Comparison of ENCODE assay signal across 26 cellular contexts in the genomic region with DNA sequence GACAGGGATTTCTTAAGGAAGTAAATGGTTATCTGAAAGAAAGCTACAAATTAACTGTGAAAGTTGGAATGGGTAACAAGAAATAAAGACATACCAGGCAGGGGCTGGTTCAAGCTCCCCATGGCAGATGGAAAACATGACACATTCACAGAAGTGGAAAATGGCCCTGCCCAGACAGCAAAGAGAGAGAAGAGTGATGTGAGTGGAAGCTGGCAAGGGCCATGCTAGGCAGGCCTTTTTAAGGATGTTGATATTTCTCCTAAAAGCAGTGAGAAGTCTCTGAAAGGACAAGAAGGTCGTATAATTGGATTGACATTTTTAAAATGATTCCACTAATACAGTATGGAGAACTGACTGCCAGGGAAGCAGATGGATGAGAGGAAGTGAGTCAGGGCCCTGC. TPM values are rescaled to one million over a fixed set of nuclear protein-coding genes. Genes with fewer than 3 reads are reported as not detected.
DNase-seq lines count a peak whose midpoint lies in the region; ATAC-seq lines count a peak whose summit lies in the region.
"Had no signal": no experiment of that assay in that cellular context is flagged by ENCODE, and none has a peak within 500 bp of the region (broad histone marks: within the 10 kb centered on the region; RNA-seq: fewer than 3 reads in every experiment).

No MANE protein-coding gene starts in this region.

- peak; percentile 55 for ATAC-seq in stimulated activated naive CD8-positive, alpha-beta T cell treated with anti-CD3 and anti-CD28 coated beads, Interleukin-15, Interleukin-2, amounts not matched to agents 100 U/mL and 50 U/mL, for 24 hours
- ATAC-seq in stimulated activated naive CD8-positive, alpha-beta T cell treated with anti-CD3 and anti-CD28 coated beads, Interleukin-15, amount 100 ng/mL, for 72 hours: no peak
- no peak for ATAC-seq in central memory CD8-positive, alpha-beta T cell (replicated peaks; ENCODE audit: extremely low read depth, poor library complexity, severe bottlenecking)
- no peak for ATAC-seq in GM19452 (IDR thresholded peaks at IDR 0.05; ENCODE audit: unreplicated experiment)
- ATAC-seq: HCT116, PC-3 had no signal

- H3K27ac Mint-ChIP-seq in activated CD4-positive, alpha-beta memory T cell treated with anti-CD3 and anti-CD28 coated beads for 36 hours: no peak overlapping the region
- no peak overlapping the region for H3K27ac Mint-ChIP-seq in activated CD4-positive, alpha-beta memory T cell treated with anti-CD3 and anti-CD28 coated beads, Interleukin-2, amount 10 ng/mL, durations not matched to agents 7 days and 5 days
- H3K27ac Mint-ChIP-seq in stimulated activated naive CD8-positive, alpha-beta T cell treated with anti-CD3 and anti-CD28 coated beads, Interleukin-15, amount 100 ng/mL, for 72 hours: peak overlapping the region in 1 of 2 donors; percentile 8
- peak overlapping the region; percentile 93 for H3K27ac Mint-ChIP-seq in central memory CD8-positive, alpha-beta T cell (ENCODE audit: low read depth)
- H3K27ac Mint-ChIP-seq in stimulated activated naive CD8-positive, alpha-beta T cell treated with anti-CD3 and anti-CD28 coated beads, Interleukin-15, Interleukin-2, amounts not matched to agents 100 ng/mL and 50 ng/mL, for 24 hours: peak overlapping the region; percentile 24

- H3K4me3 Mint-ChIP-seq in activated CD4-positive, alpha-beta memory T cell treated with anti-CD3 and anti-CD28 coated beads for 36 hours: no peak overlapping the region
- H3K4me3 Mint-ChIP-seq in activated CD4-positive, alpha-beta memory T cell treated with anti-CD3 and anti-CD28 coated beads, Interleukin-2, amount 10 ng/mL, durations not matched to agents 7 days and 5 days: no peak overlapping the region
- no peak overlapping the region for H3K4me3 Mint-ChIP-seq in stimulated activated naive CD8-positive, alpha-beta T cell treated with anti-CD3 and anti-CD28 coated beads, Interleukin-15, amount 100 ng/mL, for 72 hours
- no peak overlapping the region for H3K4me3 Mint-ChIP-seq in central memory CD8-positive, alpha-beta T cell
- H3K4me3 Mint-ChIP-seq in stimulated activated naive CD8-positive, alpha-beta T cell treated with anti-CD3 and anti-CD28 coated beads, Interleukin-15, Interleukin-2, amounts not matched to agents 100 ng/mL and 50 ng/mL, for 24 hours: no peak overlapping the region

- POLR2A ChIA-PET in activated CD4-positive, alpha-beta memory T cell treated with anti-CD3 and anti-CD28 coated beads for 36 hours (lab: Charles Lee): interaction anchor here (1.5 kb wide), 1 partner anchor 97 kb away, joined by 3 read pairs; the partner anchor contains the start of gene FFAR1
- POLR2A ChIA-PET in activated CD4-positive, alpha-beta memory T cell treated with anti-CD3 and anti-CD28 coated beads, Interleukin-2, amount 10 ng/mL, durations not matched to agents 7 days and 5 days (lab: Charles Lee): no interaction called here

- H3K27me3 Mint-ChIP-seq in activated CD4-positive, alpha-beta memory T cell treated with anti-CD3 and anti-CD28 coated beads for 36 hours: peaks cover 14% of the 10 kb centered on the region
- peaks cover 45% of the 10 kb centered on the region for H3K27me3 Mint-ChIP-seq in activated CD4-positive, alpha-beta memory T cell treated with anti-CD3 and anti-CD28 coated beads, Interleukin-2, amount 10 ng/mL, durations not matched to agents 7 days and 5 days
- H3K27me3 Mint-ChIP-seq in stimulated activated naive CD8-positive, alpha-beta T cell treated with anti-CD3 and anti-CD28 coated beads, Interleukin-15, amount 100 ng/mL, for 72 hours: peaks cover 52% of the 10 kb centered on the region
- no peaks in the 10 kb centered on the region for H3K27me3 Mint-ChIP-seq in central memory CD8-positive, alpha-beta T cell
- H3K27me3 Mint-ChIP-seq in stimulated activated naive CD8-positive, alpha-beta T cell treated with anti-CD3 and anti-CD28 coated beads, Interleukin-15, Interleukin-2, amounts not matched to agents 100 ng/mL and 50 ng/mL, for 24 hours: peaks cover 32% of the 10 kb centered on the region

- intact Hi-C loops in activated CD4-positive, alpha-beta memory T cell treated with anti-CD3 and anti-CD28 coated beads for 36 hours (cut with micrococcal nuclease): no loop called here

- H3K9me3 Mint-ChIP-seq in activated CD4-positive, alpha-beta memory T cell treated with anti-CD3 and anti-CD28 coated beads for 36 hours: no peaks in the 10 kb centered on the region
- no peaks in the 10 kb centered on the region for H3K9me3 Mint-ChIP-seq in activated CD4-positive, alpha-beta memory T cell treated with anti-CD3 and anti-CD28 coated beads, Interleukin-2, amount 10 ng/mL, durations not matched to agents 7 days and 5 days
- no peaks in the 10 kb centered on the region for H3K9me3 Mint-ChIP-seq in stimulated activated naive CD8-positive, alpha-beta T cell treated with anti-CD3 and anti-CD28 coated beads, Interleukin-15, amount 100 ng/mL, for 72 hours
- no peaks in the 10 kb centered on the region for H3K9me3 Mint-ChIP-seq in central memory CD8-positive, alpha-beta T cell
- H3K9me3 Mint-ChIP-seq in stimulated activated naive CD8-positive, alpha-beta T cell treated with anti-CD3 and anti-CD28 coated beads, Interleukin-15, Interleukin-2, amounts not matched to agents 100 ng/mL and 50 ng/mL, for 24 hours: no peaks in the 10 kb centered on the region

- CTCF ChIA-PET in activated CD4-positive, alpha-beta memory T cell treated with anti-CD3 and anti-CD28 coated beads for 36 hours (lab: Charles Lee): interaction anchor here (0.5 to 1.3 kb wide), 2 partner anchors 91 to 320 kb away, joined by 3 read pairs; no protein-coding TSS in a partner anchor
- CTCF ChIA-PET in activated CD4-positive, alpha-beta memory T cell treated with anti-CD3 and anti-CD28 coated beads, Interleukin-2, amount 10 ng/mL, durations not matched to agents 7 days and 5 days (lab: Charles Lee): no interaction called here

- DNase-seq in activated CD4-positive, alpha-beta memory T cell treated with anti-CD3 and anti-CD28 coated beads for 36 hours: peak; percentile 21
- DNase-seq in activated CD4-positive, alpha-beta memory T cell treated with anti-CD3 and anti-CD28 coated beads, Interleukin-2, amount 10 ng/mL, durations not matched to agents 7 days and 5 days: no peak
- no peak for DNase-seq in stimulated activated naive CD8-positive, alpha-beta T cell treated with anti-CD3 and anti-CD28 coated beads, Interleukin-15, Interleukin-2, amounts not matched to agents 100 U/mL and 50 U/mL, for 24 hours
- no peak for DNase-seq in stimulated activated naive CD8-positive, alpha-beta T cell treated with anti-CD3 and anti-CD28 coated beads, Interleukin-15, amount 100 ng/mL, for 72 hours
- no peak for DNase-seq in central memory CD8-positive, alpha-beta T cell (ENCODE audit: low spot score in 2 of 2)
- no peak for DNase-seq in amniotic stem cell (lab: John Stamatoyannopoulos, UW)
- DNase-seq: Calu3; DMS79 treated with DMSO at 0.1 percent for 48 hours; GF-D8; IMR-90; KG1; MG63; NCI-H1048; NCI-H1417; NCI-H1694; NCI-H2029 treated with DMSO at 0.1 percent for 48 hours; NCI-H446 treated with DMSO at 0.1 percent for 48 hours; NCI-H526; NCI-H82; NK-92 treated with Interleukin-12 subunit alpha and Interleukin-12 subunit beta, amount 100 ng/mL, for 24 hours; PC-3 had no signal

- H3K4me1 Mint-ChIP-seq in activated CD4-positive, alpha-beta memory T cell treated with anti-CD3 and anti-CD28 coated beads for 36 hours (ENCODE audit: low read depth): peaks cover 32% of the 10 kb centered on the region
- H3K4me1 Mint-ChIP-seq in activated CD4-positive, alpha-beta memory T cell treated with anti-CD3 and anti-CD28 coated beads, Interleukin-2, amount 10 ng/mL, durations not matched to agents 7 days and 5 days: peaks cover 41% of the 10 kb centered on the region
- peaks cover 46% of the 10 kb centered on the region for H3K4me1 Mint-ChIP-seq in stimulated activated naive CD8-positive, alpha-beta T cell treated with anti-CD3 and anti-CD28 coated beads, Interleukin-15, amount 100 ng/mL, for 72 hours
- peaks cover 26% of the 10 kb centered on the region for H3K4me1 Mint-ChIP-seq in central memory CD8-positive, alpha-beta T cell
- peaks cover 39% of the 10 kb centered on the region for H3K4me1 Mint-ChIP-seq in stimulated activated naive CD8-positive, alpha-beta T cell treated with anti-CD3 and anti-CD28 coated beads, Interleukin-15, Interleukin-2, amounts not matched to agents 100 ng/mL and 50 ng/mL, for 24 hours (ENCODE audit: low read depth)

- no peaks in the 10 kb centered on the region for H3K36me3 Mint-ChIP-seq in activated CD4-positive, alpha-beta memory T cell treated with anti-CD3 and anti-CD28 coated beads for 36 hours
- H3K36me3 Mint-ChIP-seq in activated CD4-positive, alpha-beta memory T cell treated with anti-CD3 and anti-CD28 coated beads, Interleukin-2, amount 10 ng/mL, durations not matched to agents 7 days and 5 days (ENCODE audit: low read depth): no peaks in the 10 kb centered on the region
- H3K36me3 Mint-ChIP-seq in central memory CD8-positive, alpha-beta T cell (ENCODE audit: insufficient read depth): peaks cover 6% of the 10 kb centered on the region
- no peaks in the 10 kb centered on the region for H3K36me3 Mint-ChIP-seq in stimulated activated naive CD8-positive, alpha-beta T cell treated with anti-CD3 and anti-CD28 coated beads, Interleukin-15, Interleukin-2, amounts not matched to agents 100 ng/mL and 50 ng/mL, for 24 hours (ENCODE audit: low read depth)

RNA-seq across cellular contexts. Expression of gene FFAR2, which starts 3.3 kb away (rescaled TPM):
- total RNA-seq in activated CD4-positive, alpha-beta memory T cell treated with anti-CD3 and anti-CD28 coated beads for 36 hours: not detected
- total RNA-seq in activated CD4-positive, alpha-beta memory T cell treated with anti-CD3 and anti-CD28 coated beads, Interleukin-2, amount 10 ng/mL, durations not matched to agents 7 days and 5 days: not detected
- total RNA-seq: A673, Calu3, H4, IMR-90, PC-3 had no signal

RNA-seq across cellular contexts. Expression of gene KRTDAP, which starts 45.5 kb away (rescaled TPM):
- not detected for total RNA-seq in activated CD4-positive, alpha-beta memory T cell treated with anti-CD3 and anti-CD28 coated beads for 36 hours
- total RNA-seq in activated CD4-positive, alpha-beta memory T cell treated with anti-CD3 and anti-CD28 coated beads, Interleukin-2, amount 10 ng/mL, durations not matched to agents 7 days and 5 days: not detected
- total RNA-seq: A673, Calu3, H4, IMR-90, PC-3 had no signal

Comparison
In these comparisons a context has a peak if more than half of its experiments do, and no peak if none do; other contexts are left out.
1. H3K27ac Mint-ChIP-seq: peak in central memory CD8-positive, alpha-beta T cell (single experiment) and stimulated activated naive CD8-positive, alpha-beta T cell treated with anti-CD3 and anti-CD28 coated beads, Interleukin-15, Interleukin-2, amounts not matched to agents 100 ng/mL and 50 ng/mL, for 24 hours (single experiment); none in activated CD4-positive, alpha-beta memory T cell treated with anti-CD3 and anti-CD28 coated beads for 36 hours (single experiment) and activated CD4-positive, alpha-beta memory T cell treated with anti-CD3 and anti-CD28 coated beads, Interleukin-2, amount 10 ng/mL, durations not matched to agents 7 days and 5 days (single experiment).